Comparison of ENCODE assay signal across 17 cellular contexts in genomic region chr6:47342824-47343223, GRCh38.
"Had no signal": no experiment of that assay in that cellular context is flagged by ENCODE, and none has a peak within 500 bp of the region (broad histone marks: within the 10 kb centered on the region; RNA-seq: fewer than 3 reads in every experiment).

No MANE protein-coding gene starts in this region.

- ATAC-seq: effector memory CD8-positive, alpha-beta T cell; gastrocnemius medialis; heart right ventricle; left lobe of liver; natural killer cell treated with Interleukin-12 subunit alpha and Interleukin-12 subunit beta and Interleukin-15 and Interleukin-18, amount 100 ng/mL, for 72 hours had no signal

- FAIRE-seq: islet of Langerhans, small intestine had no signal

- H3K4me1 ChIP-seq: esophagus muscularis mucosa, gastrocnemius medialis, heart right ventricle, right atrium auricular region, sigmoid colon had no signal

- H3K36me3 Mint-ChIP-seq: natural killer cell treated with Interleukin-12 subunit alpha and Interleukin-12 subunit beta and Interleukin-15 and Interleukin-18, amount 100 ng/mL, for 72 hours had no signal

- H3K4me3 ChIP-seq: esophagus muscularis mucosa, gastrocnemius medialis, heart right ventricle, right atrium auricular region, sigmoid colon had no signal

- H3K9me3 ChIP-seq: esophagus muscularis mucosa, gastrocnemius medialis, heart right ventricle, right atrium auricular region, sigmoid colon had no signal

- DNase-seq: effector memory CD8-positive, alpha-beta T cell; gastrocnemius medialis; heart right ventricle; hypothalamus; mammary epithelial cell; sigmoid colon; small intestine; stimulated activated CD4-positive, alpha-beta T cell treated with anti-CD3 and anti-CD28 coated beads, Interleukin-12 subunit alpha, Interleukin-12 subunit beta, amount 100 ng/mL, for 4 hours; stimulated activated CD4-positive, alpha-beta T cell treated with anti-CD3 and anti-CD28 coated beads, Interleukin-2, amount 100 ng/mL, for 48 hours; stimulated activated naive CD4-positive, alpha-beta T cell treated with Interleukin-2 at 50 U/mL for 16 hours had no signal

- H3K27ac ChIP-seq: epithelial cell of prostate, esophagus muscularis mucosa, gastrocnemius medialis, heart right ventricle, right atrium auricular region, sigmoid colon had no signal

- H3K27ac Mint-ChIP-seq: dendritic cell treated with granulocyte-macrophage colony-stimulating factor and Interleukin-4, amounts not matched to agents 40 ng/mL and 50 ng/mL, for 4 days; effector memory CD8-positive, alpha-beta T cell; natural killer cell treated with Interleukin-12 subunit alpha and Interleukin-12 subunit beta and Interleukin-15 and Interleukin-18, amount 100 ng/mL, for 72 hours had no signal

- H3K9me3 Mint-ChIP-seq: dendritic cell treated with granulocyte-macrophage colony-stimulating factor and Interleukin-4, amounts not matched to agents 40 ng/mL and 50 ng/mL, for 4 days; effector memory CD8-positive, alpha-beta T cell had no signal

- H3K36me3 ChIP-seq: esophagus muscularis mucosa, gastrocnemius medialis, heart right ventricle, right atrium auricular region, sigmoid colon had no signal

- H3K4me3 Mint-ChIP-seq: dendritic cell treated with granulocyte-macrophage colony-stimulating factor and Interleukin-4, amounts not matched to agents 40 ng/mL and 50 ng/mL, for 4 days; effector memory CD8-positive, alpha-beta T cell; natural killer cell treated with Interleukin-12 subunit alpha and Interleukin-12 subunit beta and Interleukin-15 and Interleukin-18, amount 100 ng/mL, for 72 hours had no signal

- H3K27me3 ChIP-seq: esophagus muscularis mucosa, gastrocnemius medialis, right atrium auricular region, sigmoid colon had no signal
